10 cellular contexts compared by ENCODE assay signal in genomic region chr11:64340671-64341335, GRCh38. TPM values are rescaled to one million over a fixed set of nuclear protein-coding genes. Genes with fewer than 3 reads are reported as not detected.
DNase-seq lines count a peak whose midpoint lies in the region; ATAC-seq and TF ChIP-seq lines count a peak whose summit lies in the region.
"Had no signal": no experiment of that assay in that cellular context is flagged by ENCODE, and none has a peak within 500 bp of the region (broad histone marks: within the 10 kb centered on the region; RNA-seq: fewer than 3 reads in every experiment).

No MANE protein-coding gene starts in this region.

- DNase-seq in MV-4-11 (lab: John Stamatoyannopoulos, UW) (peak; percentile 40), NCI-H1930 (lab: John Stamatoyannopoulos, UW) (no peak)
- peak; percentile 91 to 92 for DNase-seq in activated T-cell treated with anti-CD3 and anti-CD28 coated beads, Interleukin-2, amount 50 U/mL, for 48 hours
- peak; percentile 71 for DNase-seq in stimulated activated CD8-positive, alpha-beta memory T cell treated with anti-CD3 and anti-CD28 coated beads, Interleukin-15, amount 100 ng/mL, for 24 hours (ENCODE audit: low read depth)

- H3K4me3 ChIP-seq in iPS-15b (ENCODE audit: low read depth, low read length) (peak overlapping the region; percentile 68), gastroesophageal sphincter (peak overlapping the region in 1 of 2 donors; percentile 39)
- H3K4me3 ChIP-seq: SJSA1 had no signal

- H3K27me3 ChIP-seq in iPS-15b (ENCODE audit: control insufficient read depth, insufficient read depth, low read length), result peaks cover 3% of the 10 kb centered on the region
- no peaks in the 10 kb centered on the region for H3K27me3 ChIP-seq in gastroesophageal sphincter
- H3K27me3 ChIP-seq: SJSA1 had no signal

- H3K4me1 ChIP-seq in iPS-15b (ENCODE audit: control insufficient read depth, insufficient read depth, low read length), result peaks cover 6% of the 10 kb centered on the region
- peaks cover 0 to 26% (median 10%) of the 10 kb centered on the region in 3 donors for H3K4me1 ChIP-seq in gastroesophageal sphincter
- H3K4me1 ChIP-seq: parathyroid adenoma had no signal

- H3K9ac ChIP-seq in iPS-15b (ENCODE audit: low read depth, low read length), result no peak overlapping the region
- H3K9ac ChIP-seq: parathyroid adenoma had no signal

- H3K27ac ChIP-seq in gastroesophageal sphincter, result no peak overlapping the region
- H3K27ac ChIP-seq: parathyroid adenoma, SJSA1 had no signal

- TF ChIP-seq POLR2A in GM19099 (IDR thresholded peaks at IDR 0.05; ENCODE audit: extremely low read depth, insufficient read length, low read depth) (peak; percentile 40), gastroesophageal sphincter (IDR thresholded peaks at IDR 0.05) (no peak)

- 39 to 50% methylated on average over 2 to 3 of the region's 33 CpGs for WGBS in gastroesophageal sphincter (ENCODE audit: low coverage in 1 of 2), 2 donors

- no peaks in the 10 kb centered on the region for H3K9me3 ChIP-seq in iPS-15b (ENCODE audit: control insufficient read depth, insufficient read depth, low read length)
- H3K9me3 ChIP-seq in gastroesophageal sphincter, result no peaks in the 10 kb centered on the region

- ATAC-seq in GM18873 (IDR thresholded peaks at IDR 0.05; ENCODE audit: low FRiP score, unreplicated experiment) (no peak), gastroesophageal sphincter (no peak)

- no peak for TF ChIP-seq CTCF in gastroesophageal sphincter (IDR thresholded peaks at IDR 0.05)

- TF ChIP-seq EP300 in gastroesophageal sphincter (IDR thresholded peaks at IDR 0.05), result no peak

- H3K36me3 ChIP-seq in iPS-15b (ENCODE audit: control insufficient read depth, insufficient read depth, low read length) (peaks cover 4% of the 10 kb centered on the region), gastroesophageal sphincter (no peaks in the 10 kb centered on the region)
- H3K36me3 ChIP-seq: SJSA1 had no signal

RNA-seq across cellular contexts. Expression of gene CCDC88B, which starts 0.8 kb away (rescaled TPM):
- 1 to 10 TPM; 7.6 to 9.4 (median 8.5) TPM for total RNA-seq in gastroesophageal sphincter

RNA-seq across cellular contexts. Expression of gene RPS6KA4, which starts 18.2 kb away (rescaled TPM):
- 10 to 100 TPM; 21.2 to 44.2 (median 28.3) TPM for total RNA-seq in gastroesophageal sphincter

RNA-seq across cellular contexts. Expression of gene PRDX5, which starts 22.9 kb away (rescaled TPM):
- 100 to 1,000 TPM; 179 to 260 (median 181) TPM for total RNA-seq in gastroesophageal sphincter

RNA-seq across cellular contexts. Expression of gene TRMT112, which starts 23.4 kb away (rescaled TPM):
- 100 to 1,000 TPM; 180 to 267 (median 218) TPM for total RNA-seq in gastroesophageal sphincter

RNA-seq across cellular contexts. Expression of gene ESRRA, which starts 35.5 kb away (rescaled TPM):
- total RNA-seq in gastroesophageal sphincter, result 10 to 100 TPM; 39.8 to 77.1 (median 71.2) TPM

Comparison
In these comparisons a context has a peak if more than half of its experiments do, and no peak if none do; other contexts are left out.
1. DNase-seq: peak in MV-4-11 (single experiment), activated T-cell treated with anti-CD3 and anti-CD28 coated beads, Interleukin-2, amount 50 U/mL, for 48 hours (2 of 2) and stimulated activated CD8-positive, alpha-beta memory T cell treated with anti-CD3 and anti-CD28 coated beads, Interleukin-15, amount 100 ng/mL, for 24 hours (single experiment); none in NCI-H1930 (0 of 2).